26 cellular contexts compared by ENCODE assay signal in the genomic region with DNA sequence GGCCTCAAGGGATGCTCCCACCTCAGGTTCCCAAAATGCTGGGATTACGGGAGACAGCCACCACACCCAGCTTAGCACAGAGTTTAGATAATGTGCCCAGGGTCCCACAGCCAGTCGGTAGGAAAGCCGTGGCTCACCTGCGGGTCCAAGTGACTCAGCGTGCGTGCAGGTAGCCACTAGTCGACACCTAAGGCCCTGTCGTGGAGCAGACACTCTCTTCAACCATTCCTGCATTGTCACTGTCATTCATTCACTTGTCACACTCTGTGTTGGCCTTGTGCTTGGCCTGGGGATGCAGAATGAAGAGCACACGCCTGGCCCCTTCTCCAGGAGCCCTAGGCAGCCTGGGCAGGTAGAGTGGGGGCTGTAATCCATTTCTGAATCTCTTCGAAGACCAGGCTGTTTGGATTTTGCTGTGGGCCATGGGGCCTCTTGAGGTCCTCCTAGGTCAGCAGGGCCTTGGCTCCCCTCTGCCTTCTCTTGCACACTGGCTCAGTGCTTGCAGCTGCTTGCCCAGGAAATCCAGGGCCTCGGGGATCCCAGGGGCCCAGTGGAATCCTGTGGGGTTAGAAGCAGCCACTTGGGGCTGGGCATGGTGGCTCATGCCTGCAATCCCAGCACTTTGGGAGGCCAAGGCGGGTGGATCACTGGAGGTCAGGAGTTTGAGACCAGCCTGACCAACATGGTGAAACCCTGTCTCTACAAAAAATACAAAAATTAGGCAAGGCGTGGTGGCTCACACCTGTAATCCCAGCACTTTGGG.
"Had no signal": no experiment of that assay in that cellular context is flagged by ENCODE, and none has a peak within 500 bp of the region (broad histone marks: within the 10 kb centered on the region; RNA-seq: fewer than 3 reads in every experiment).

No MANE protein-coding gene starts in this region.

- H3K4me3 ChIP-seq: stomach, suprapubic skin, testis, thoracic aorta, thyroid gland, tibial artery, tibial nerve, transverse colon, upper lobe of left lung, upper lobe of right lung, uterus, vagina had no signal

- ATAC-seq: stimulated activated effector memory CD8-positive, alpha-beta T cell treated with anti-CD3 and anti-CD28 coated beads, Interleukin-12 subunit alpha, Interleukin-12 subunit beta, amount 100 ng/mL, for 72 hours; stimulated activated memory B cell treated with anti-CD40 and anti-IgM and Interleukin-4, amounts not matched to agents 10 μg/mL and 1 μg/mL and 100 μg/mL, for 72 hours; stimulated activated naive B cell treated with anti-CD40 and anti-IgM and Interleukin-4, amounts not matched to agents 10 μg/mL and 1 μg/mL and 100 μg/mL, for 72 hours; stimulated activated naive CD8-positive, alpha-beta T cell treated with anti-CD3 and anti-CD28 coated beads, Interleukin-15, amount 100 ng/mL, for 72 hours; stimulated activated naive CD8-positive, alpha-beta T cell treated with anti-CD3 and anti-CD28 coated beads, Interleukin-15, Interleukin-2, amounts not matched to agents 100 U/mL and 50 U/mL, for 24 hours; upper lobe of right lung had no signal

- DNase-seq: stimulated activated CD4-positive, alpha-beta T cell treated with anti-CD3 and anti-CD28 coated beads, Interleukin-2, amount 100 ng/mL, for 48 hours; stimulated activated CD4-positive, alpha-beta T cell treated with anti-CD3 and anti-CD28 coated beads, Interleukin-4, amount 100 ng/mL, for 1 hour; stimulated activated CD4-positive, alpha-beta T cell treated with anti-CD3 and anti-CD28 coated beads, Interleukin-4, amount 100 ng/mL, for 24 hours; stimulated activated CD4-positive, alpha-beta T cell treated with anti-CD3 and anti-CD28 coated beads, Interleukin-4, amount 100 ng/mL, for 4 hours; stimulated activated CD8-positive, alpha-beta memory T cell treated with anti-CD3 and anti-CD28 coated beads, Interleukin-4, amount 100 ng/mL, for 48 hours; stimulated activated naive B cell treated with anti-CD40 and anti-IgM and Interleukin-4, amounts not matched to agents 10 μg/mL and 1 μg/mL and 100 μg/mL, for 72 hours; stimulated activated naive CD4-positive, alpha-beta T cell; stimulated activated naive CD4-positive, alpha-beta T cell treated with Interleukin-2 at 50 U/mL for 16 hours; stimulated activated naive CD8-positive, alpha-beta T cell treated with anti-CD3 and anti-CD28 coated beads, Interleukin-15, amount 100 ng/mL, for 72 hours; stimulated activated naive CD8-positive, alpha-beta T cell treated with anti-CD3 and anti-CD28 coated beads, Interleukin-15, Interleukin-2, amounts not matched to agents 100 U/mL and 50 U/mL, for 24 hours; stomach; substantia nigra; testis; thyroid gland; tibial artery; transverse colon; upper lobe of left lung; upper lobe of right lung; uterus had no signal

- H3K4me1 ChIP-seq: suprapubic skin, tibial nerve, transverse colon, upper lobe of left lung, upper lobe of right lung, uterus, vagina had no signal

- FAIRE-seq: urothelium cell line had no signal

- H3K36me3 ChIP-seq: stomach, suprapubic skin, thoracic aorta, thyroid gland, tibial artery, tibial nerve, transverse colon, upper lobe of left lung, upper lobe of right lung, uterus, vagina had no signal

- H3K27ac ChIP-seq: stomach, suprapubic skin, testis, thoracic aorta, thyroid gland, tibial artery, tibial nerve, transverse colon, upper lobe of left lung, upper lobe of right lung, uterus, vagina had no signal

- H3K9me3 ChIP-seq: stomach, suprapubic skin, testis, thoracic aorta, thyroid gland, tibial artery, tibial nerve, transverse colon, upper lobe of left lung, upper lobe of right lung, uterus, vagina had no signal

- H3K27me3 ChIP-seq: testis, thyroid gland, vagina had no signal
